1 cellular context compared by ENCODE assay signal in the genomic region with DNA sequence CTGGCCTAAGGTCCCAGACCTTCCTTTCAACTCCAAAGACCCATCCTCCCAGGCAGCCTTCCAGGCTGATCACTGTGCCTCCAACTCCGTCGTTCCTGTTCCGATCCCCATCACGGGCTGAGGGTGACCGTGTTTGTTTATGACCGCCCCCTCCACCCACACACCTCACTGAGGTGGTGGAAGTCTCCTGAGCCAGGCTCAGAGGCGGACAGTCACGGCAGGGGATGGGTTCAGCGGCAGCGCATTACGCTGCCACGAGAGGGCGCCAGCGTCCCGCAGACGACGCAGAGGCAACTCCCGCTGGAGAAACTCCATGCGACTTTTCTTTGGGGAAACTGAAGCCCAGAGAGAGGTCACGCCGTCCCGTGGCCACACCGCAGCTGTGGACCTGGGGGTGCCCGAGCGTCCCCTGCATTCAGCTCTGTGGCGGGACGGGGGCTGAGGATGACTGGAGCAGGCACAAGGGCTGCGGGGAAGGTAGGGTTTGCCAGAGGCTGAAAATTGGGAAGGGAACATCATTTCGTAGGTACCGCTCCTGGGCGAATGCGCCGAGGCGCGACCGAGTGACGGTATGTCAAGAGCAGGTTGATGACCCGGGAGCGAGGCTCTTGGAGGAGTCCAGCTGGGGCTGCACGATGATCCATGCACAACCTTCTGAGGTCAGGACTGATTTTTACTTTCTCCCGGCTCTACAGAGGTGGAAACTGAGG.
TF ChIP-seq lines count a peak whose summit lies in the region.

No MANE protein-coding gene starts in this region.

TF ChIP-seq in K562, 482 proteins besides CTCF, POLR2A, EP300 and RAD21 (continued from another document and continues in another):
- TF ChIP-seq, protein P1, sequence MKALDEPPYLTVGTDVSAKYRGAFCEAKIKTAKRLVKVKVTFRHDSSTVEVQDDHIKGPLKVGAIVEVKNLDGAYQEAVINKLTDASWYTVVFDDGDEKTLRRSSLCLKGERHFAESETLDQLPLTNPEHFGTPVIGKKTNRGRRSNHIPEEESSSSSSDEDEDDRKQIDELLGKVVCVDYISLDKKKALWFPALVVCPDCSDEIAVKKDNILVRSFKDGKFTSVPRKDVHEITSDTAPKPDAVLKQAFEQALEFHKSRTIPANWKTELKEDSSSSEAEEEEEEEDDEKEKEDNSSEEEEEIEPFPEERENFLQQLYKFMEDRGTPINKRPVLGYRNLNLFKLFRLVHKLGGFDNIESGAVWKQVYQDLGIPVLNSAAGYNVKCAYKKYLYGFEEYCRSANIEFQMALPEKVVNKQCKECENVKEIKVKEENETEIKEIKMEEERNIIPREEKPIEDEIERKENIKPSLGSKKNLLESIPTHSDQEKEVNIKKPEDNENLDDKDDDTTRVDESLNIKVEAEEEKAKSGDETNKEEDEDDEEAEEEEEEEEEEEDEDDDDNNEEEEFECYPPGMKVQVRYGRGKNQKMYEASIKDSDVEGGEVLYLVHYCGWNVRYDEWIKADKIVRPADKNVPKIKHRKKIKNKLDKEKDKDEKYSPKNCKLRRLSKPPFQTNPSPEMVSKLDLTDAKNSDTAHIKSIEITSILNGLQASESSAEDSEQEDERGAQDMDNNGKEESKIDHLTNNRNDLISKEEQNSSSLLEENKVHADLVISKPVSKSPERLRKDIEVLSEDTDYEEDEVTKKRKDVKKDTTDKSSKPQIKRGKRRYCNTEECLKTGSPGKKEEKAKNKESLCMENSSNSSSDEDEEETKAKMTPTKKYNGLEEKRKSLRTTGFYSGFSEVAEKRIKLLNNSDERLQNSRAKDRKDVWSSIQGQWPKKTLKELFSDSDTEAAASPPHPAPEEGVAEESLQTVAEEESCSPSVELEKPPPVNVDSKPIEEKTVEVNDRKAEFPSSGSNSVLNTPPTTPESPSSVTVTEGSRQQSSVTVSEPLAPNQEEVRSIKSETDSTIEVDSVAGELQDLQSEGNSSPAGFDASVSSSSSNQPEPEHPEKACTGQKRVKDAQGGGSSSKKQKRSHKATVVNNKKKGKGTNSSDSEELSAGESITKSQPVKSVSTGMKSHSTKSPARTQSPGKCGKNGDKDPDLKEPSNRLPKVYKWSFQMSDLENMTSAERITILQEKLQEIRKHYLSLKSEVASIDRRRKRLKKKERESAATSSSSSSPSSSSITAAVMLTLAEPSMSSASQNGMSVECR (CRISPR knock-in tag; IDR thresholded peaks at IDR 0.05): peak; percentile 64; the same call in 1 of the 2 replicates
- TF ChIP-seq CEBPB (tag; IDR thresholded peaks at IDR 0.05) (no peak), GTF2F1 (IDR thresholded peaks at IDR 0.05; ENCODE audit: low read depth, low read length) (no peak), CEBPG (CRISPR knock-in tag; IDR thresholded peaks at IDR 0.05) (no peak), CEBPG (tag; conservative IDR thresholded peaks at IDR 0.05 in 1 of 2, IDR thresholded peaks at IDR 0.05 in 1 of 2) (no peak), CREB1 (IDR thresholded peaks at IDR 0.05) (peak; percentile 33; the same call in 1 of the 2 replicates), CREB1 (CRISPR knock-in tag; IDR thresholded peaks at IDR 0.05) (peak; percentile 69), RBFOX2 (IDR thresholded peaks at IDR 0.05; ENCODE audit: low read depth, low read length) (peak; percentile 58), PHF21A (IDR thresholded peaks at IDR 0.05; ENCODE audit: borderline replicate concordance, low read depth) (no peak), FOXA1 (IDR thresholded peaks at IDR 0.05; ENCODE audit: borderline replicate concordance) (no peak), CTBP1 (IDR thresholded peaks at IDR 0.05; ENCODE audit: borderline replicate concordance) (peak; percentile 83; the same call in 1 of the 2 replicates), ILK (tag; IDR thresholded peaks at IDR 0.05; ENCODE audit: borderline replicate concordance, low read depth) (no peak), KLF16 (IDR thresholded peaks at IDR 0.05) (0 out of 2 replicates have a peak, but pooled peaks have one; percentile 61), RCOR1 (IDR thresholded peaks at IDR 0.05; ENCODE audit: borderline replicate concordance in 1 of 2, low read depth in 2 of 2, low read length in 2 of 2) (peak in 1 of 2 experiments; percentile 73; a peak in 2 of 4 replicates), CXXC5 (CRISPR knock-in tag; IDR thresholded peaks at IDR 0.05) (peak; percentile 53), RBM17 (IDR thresholded peaks at IDR 0.05; ENCODE audit: borderline replicate concordance, low read depth, low read length) (no peak), HDGF (IDR thresholded peaks at IDR 0.05) (peak; percentile 74; the same call in 1 of the 2 replicates), FUS (optimal IDR thresholded peaks at IDR 0.05; ENCODE audit: low read depth, low read length) (no peak), MAZ (CRISPR knock-in tag; conservative IDR thresholded peaks at IDR 0.05 in 1 of 2, IDR thresholded peaks at IDR 0.05 in 1 of 2) (peak; percentile 45 to 47; a peak in 3 of 4 replicates), YBX1 (IDR thresholded peaks at IDR 0.05) (no peak), RBM14 (IDR thresholded peaks at IDR 0.05; ENCODE audit: borderline replicate concordance, insufficient read depth, low read depth, low read length) (no peak), IRF2 (CRISPR knock-in tag; IDR thresholded peaks at IDR 0.05) (no peak), ZNF778 (CRISPR knock-in tag; IDR thresholded peaks at IDR 0.05) (no peak), ZNF408 (CRISPR knock-in tag; IDR thresholded peaks at IDR 0.05; ENCODE audit: low read depth) (no peak), MTA3 (IDR thresholded peaks at IDR 0.05; ENCODE audit: borderline replicate concordance) (peak; percentile 26; the same call in 1 of the 2 replicates), SLC30A9 (CRISPR knock-in tag; IDR thresholded peaks at IDR 0.05) (0 out of 2 replicates have a peak, but pooled peaks have one; percentile 44), DMBX1 (CRISPR knock-in tag; IDR thresholded peaks at IDR 0.05; ENCODE audit: borderline replicate concordance) (no peak)
- TF ChIP-seq, protein P2, sequence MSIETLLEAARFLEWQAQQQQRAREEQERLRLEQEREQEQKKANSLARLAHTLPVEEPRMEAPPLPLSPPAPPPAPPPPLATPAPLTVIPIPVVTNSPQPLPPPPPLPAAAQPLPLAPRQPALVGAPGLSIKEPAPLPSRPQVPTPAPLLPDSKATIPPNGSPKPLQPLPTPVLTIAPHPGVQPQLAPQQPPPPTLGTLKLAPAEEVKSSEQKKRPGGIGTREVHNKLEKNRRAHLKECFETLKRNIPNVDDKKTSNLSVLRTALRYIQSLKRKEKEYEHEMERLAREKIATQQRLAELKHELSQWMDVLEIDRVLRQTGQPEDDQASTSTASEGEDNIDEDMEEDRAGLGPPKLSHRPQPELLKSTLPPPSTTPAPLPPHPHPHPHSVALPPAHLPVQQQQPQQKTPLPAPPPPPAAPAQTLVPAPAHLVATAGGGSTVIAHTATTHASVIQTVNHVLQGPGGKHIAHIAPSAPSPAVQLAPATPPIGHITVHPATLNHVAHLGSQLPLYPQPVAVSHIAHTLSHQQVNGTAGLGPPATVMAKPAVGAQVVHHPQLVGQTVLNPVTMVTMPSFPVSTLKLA (conservative IDR thresholded peaks at IDR 0.05): peak; percentile 64 to 75; a peak in 3 of 4 replicates
- TF ChIP-seq, protein P3, sequence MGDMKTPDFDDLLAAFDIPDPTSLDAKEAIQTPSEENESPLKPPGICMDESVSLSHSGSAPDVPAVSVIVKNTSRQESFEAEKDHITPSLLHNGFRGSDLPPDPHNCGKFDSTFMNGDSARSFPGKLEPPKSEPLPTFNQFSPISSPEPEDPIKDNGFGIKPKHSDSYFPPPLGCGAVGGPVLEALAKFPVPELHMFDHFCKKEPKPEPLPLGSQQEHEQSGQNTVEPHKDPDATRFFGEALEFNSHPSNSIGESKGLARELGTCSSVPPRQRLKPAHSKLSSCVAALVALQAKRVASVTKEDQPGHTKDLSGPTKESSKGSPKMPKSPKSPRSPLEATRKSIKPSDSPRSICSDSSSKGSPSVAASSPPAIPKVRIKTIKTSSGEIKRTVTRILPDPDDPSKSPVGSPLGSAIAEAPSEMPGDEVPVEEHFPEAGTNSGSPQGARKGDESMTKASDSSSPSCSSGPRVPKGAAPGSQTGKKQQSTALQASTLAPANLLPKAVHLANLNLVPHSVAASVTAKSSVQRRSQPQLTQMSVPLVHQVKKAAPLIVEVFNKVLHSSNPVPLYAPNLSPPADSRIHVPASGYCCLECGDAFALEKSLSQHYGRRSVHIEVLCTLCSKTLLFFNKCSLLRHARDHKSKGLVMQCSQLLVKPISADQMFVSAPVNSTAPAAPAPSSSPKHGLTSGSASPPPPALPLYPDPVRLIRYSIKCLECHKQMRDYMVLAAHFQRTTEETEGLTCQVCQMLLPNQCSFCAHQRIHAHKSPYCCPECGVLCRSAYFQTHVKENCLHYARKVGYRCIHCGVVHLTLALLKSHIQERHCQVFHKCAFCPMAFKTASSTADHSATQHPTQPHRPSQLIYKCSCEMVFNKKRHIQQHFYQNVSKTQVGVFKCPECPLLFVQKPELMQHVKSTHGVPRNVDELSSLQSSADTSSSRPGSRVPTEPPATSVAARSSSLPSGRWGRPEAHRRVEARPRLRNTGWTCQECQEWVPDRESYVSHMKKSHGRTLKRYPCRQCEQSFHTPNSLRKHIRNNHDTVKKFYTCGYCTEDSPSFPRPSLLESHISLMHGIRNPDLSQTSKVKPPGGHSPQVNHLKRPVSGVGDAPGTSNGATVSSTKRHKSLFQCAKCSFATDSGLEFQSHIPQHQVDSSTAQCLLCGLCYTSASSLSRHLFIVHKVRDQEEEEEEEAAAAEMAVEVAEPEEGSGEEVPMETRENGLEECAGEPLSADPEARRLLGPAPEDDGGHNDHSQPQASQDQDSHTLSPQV (IDR thresholded peaks at IDR 0.05): peak; percentile 56; the same call in 1 of the 2 replicates
- TF ChIP-seq, protein P4, sequence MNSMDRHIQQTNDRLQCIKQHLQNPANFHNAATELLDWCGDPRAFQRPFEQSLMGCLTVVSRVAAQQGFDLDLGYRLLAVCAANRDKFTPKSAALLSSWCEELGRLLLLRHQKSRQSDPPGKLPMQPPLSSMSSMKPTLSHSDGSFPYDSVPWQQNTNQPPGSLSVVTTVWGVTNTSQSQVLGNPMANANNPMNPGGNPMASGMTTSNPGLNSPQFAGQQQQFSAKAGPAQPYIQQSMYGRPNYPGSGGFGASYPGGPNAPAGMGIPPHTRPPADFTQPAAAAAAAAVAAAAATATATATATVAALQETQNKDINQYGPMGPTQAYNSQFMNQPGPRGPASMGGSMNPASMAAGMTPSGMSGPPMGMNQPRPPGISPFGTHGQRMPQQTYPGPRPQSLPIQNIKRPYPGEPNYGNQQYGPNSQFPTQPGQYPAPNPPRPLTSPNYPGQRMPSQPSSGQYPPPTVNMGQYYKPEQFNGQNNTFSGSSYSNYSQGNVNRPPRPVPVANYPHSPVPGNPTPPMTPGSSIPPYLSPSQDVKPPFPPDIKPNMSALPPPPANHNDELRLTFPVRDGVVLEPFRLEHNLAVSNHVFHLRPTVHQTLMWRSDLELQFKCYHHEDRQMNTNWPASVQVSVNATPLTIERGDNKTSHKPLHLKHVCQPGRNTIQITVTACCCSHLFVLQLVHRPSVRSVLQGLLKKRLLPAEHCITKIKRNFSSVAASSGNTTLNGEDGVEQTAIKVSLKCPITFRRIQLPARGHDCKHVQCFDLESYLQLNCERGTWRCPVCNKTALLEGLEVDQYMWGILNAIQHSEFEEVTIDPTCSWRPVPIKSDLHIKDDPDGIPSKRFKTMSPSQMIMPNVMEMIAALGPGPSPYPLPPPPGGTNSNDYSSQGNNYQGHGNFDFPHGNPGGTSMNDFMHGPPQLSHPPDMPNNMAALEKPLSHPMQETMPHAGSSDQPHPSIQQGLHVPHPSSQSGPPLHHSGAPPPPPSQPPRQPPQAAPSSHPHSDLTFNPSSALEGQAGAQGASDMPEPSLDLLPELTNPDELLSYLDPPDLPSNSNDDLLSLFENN (IDR thresholded peaks at IDR 0.05; ENCODE audit: low read depth in 2 of 2, low read length in 2 of 2): peak; percentile 20 to 46; a peak in 2 of 4 replicates
- TF ChIP-seq, protein P5, sequence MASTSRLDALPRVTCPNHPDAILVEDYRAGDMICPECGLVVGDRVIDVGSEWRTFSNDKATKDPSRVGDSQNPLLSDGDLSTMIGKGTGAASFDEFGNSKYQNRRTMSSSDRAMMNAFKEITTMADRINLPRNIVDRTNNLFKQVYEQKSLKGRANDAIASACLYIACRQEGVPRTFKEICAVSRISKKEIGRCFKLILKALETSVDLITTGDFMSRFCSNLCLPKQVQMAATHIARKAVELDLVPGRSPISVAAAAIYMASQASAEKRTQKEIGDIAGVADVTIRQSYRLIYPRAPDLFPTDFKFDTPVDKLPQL (IDR thresholded peaks at IDR 0.05; ENCODE audit: extremely low read depth, insufficient read length): no peak
- TF ChIP-seq, protein P6, sequence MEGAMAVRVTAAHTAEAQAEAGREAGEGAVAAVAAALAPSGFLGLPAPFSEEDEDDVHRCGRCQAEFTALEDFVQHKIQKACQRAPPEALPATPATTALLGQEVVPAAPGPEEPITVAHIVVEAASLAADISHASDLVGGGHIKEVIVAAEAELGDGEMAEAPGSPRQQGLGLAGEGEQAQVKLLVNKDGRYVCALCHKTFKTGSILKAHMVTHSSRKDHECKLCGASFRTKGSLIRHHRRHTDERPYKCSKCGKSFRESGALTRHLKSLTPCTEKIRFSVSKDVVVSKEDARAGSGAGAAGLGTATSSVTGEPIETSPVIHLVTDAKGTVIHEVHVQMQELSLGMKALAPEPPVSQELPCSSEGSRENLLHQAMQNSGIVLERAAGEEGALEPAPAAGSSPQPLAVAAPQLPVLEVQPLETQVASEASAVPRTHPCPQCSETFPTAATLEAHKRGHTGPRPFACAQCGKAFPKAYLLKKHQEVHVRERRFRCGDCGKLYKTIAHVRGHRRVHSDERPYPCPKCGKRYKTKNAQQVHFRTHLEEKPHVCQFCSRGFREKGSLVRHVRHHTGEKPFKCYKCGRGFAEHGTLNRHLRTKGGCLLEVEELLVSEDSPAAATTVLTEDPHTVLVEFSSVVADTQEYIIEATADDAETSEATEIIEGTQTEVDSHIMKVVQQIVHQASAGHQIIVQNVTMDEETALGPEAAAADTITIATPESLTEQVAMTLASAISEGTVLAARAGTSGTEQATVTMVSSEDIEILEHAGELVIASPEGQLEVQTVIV (CRISPR knock-in tag; IDR thresholded peaks at IDR 0.05; ENCODE audit: borderline replicate concordance): no peak
- TF ChIP-seq, protein P7, sequence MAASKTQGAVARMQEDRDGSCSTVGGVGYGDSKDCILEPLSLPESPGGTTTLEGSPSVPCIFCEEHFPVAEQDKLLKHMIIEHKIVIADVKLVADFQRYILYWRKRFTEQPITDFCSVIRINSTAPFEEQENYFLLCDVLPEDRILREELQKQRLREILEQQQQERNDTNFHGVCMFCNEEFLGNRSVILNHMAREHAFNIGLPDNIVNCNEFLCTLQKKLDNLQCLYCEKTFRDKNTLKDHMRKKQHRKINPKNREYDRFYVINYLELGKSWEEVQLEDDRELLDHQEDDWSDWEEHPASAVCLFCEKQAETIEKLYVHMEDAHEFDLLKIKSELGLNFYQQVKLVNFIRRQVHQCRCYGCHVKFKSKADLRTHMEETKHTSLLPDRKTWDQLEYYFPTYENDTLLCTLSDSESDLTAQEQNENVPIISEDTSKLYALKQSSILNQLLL (CRISPR knock-in tag; IDR thresholded peaks at IDR 0.05; ENCODE audit: borderline replicate concordance): no peak
